ENCODE assay signal across 34 cellular contexts in the genomic region with DNA sequence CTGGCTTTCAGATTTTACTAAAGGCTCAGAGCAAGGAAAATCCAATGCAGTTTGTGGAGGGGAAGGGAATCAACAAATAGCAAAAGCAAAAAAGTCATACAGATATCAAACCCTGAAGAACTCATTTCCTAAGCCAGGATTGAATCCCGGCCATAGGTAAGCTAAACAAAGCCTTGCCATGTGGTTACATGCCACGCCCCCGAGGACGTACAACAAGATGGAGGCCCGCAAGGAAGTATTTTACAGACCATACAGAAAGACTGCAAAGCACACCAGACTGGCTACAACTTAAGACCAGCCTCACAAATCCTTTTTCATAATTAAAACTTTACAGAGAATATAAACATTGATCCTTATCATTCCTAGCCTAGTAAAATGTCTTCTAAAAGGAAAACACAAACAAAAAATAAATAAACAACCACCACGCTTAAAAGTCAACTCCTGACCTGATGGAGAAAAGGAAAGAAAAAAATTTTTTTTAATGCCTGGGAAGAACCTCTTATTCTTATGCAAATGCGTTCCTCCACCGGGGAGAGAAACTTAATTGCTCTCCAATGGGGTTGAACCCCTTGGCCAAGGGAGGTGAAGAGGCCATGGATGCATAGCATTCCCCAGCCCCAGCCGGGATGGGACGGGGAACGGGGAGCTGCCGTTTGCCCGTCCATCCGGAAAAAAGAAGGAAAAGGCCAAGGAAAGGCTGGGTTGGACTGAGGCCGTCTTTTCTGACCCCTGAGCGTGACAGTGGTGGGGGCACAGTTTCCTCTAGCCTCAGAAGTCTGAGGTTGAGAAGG. TPM values are rescaled to one million over a fixed set of nuclear protein-coding genes. Genes with fewer than 3 reads are reported as not detected.
DNase-seq lines count a peak whose midpoint lies in the region; ATAC-seq and TF ChIP-seq lines count a peak whose summit lies in the region.
"Had no signal": no experiment of that assay in that cellular context is flagged by ENCODE, and none has a peak within 500 bp of the region (broad histone marks: within the 10 kb centered on the region; RNA-seq: fewer than 3 reads in every experiment).

No MANE protein-coding gene starts in this region.

- H3K36me3 Mint-ChIP-seq in neural progenitor cell = peaks cover 3% of the 10 kb centered on the region

- H3K79me2 ChIP-seq in neural progenitor cell (ENCODE audit: low read depth) = no peaks in the 10 kb centered on the region

- no peaks in the 10 kb centered on the region for H4K20me1 ChIP-seq in neural progenitor cell (ENCODE audit: low read depth)

- peak overlapping the region; percentile 32 for H2AFZ ChIP-seq in neural progenitor cell (replicated peaks)

- peak overlapping the region; percentile 100 for H3K27ac Mint-ChIP-seq in neural progenitor cell
- H3K27ac Mint-ChIP-seq: activated naive CD8-positive, alpha-beta T cell treated with anti-CD3 and anti-CD28 coated beads, Interleukin-2, amount 10 ng/mL, durations not matched to agents 7 days and 5 days; natural killer cell had no signal

- no peak for ATAC-seq in left ventricle myocardium superior
- no peak for ATAC-seq in HG02759 (IDR thresholded peaks at IDR 0.05; ENCODE audit: unreplicated experiment)
- ATAC-seq: mucosa of descending colon, natural killer cell, upper lobe of right lung had no signal

- no peak for TF ChIP-seq CTCF in neural progenitor cell (IDR thresholded peaks at IDR 0.05)

- H3K9me3 Mint-ChIP-seq in neural progenitor cell = no peaks in the 10 kb centered on the region
- H3K9me3 Mint-ChIP-seq: natural killer cell had no signal

- peaks cover 5% of the 10 kb centered on the region for H3F3A ChIP-seq in neural progenitor cell (ENCODE audit: low read depth)

- H3K27me3 ChIP-seq in HUES48 (ENCODE audit: control insufficient read depth, insufficient read depth, low read length) (no peaks in the 10 kb centered on the region), NT2/D1 (ENCODE audit: insufficient read depth, insufficient read length) (no peaks in the 10 kb centered on the region), iPS DF 6.9 (ENCODE audit: control insufficient read depth, insufficient read depth, low read length) (no peaks in the 10 kb centered on the region), neural progenitor cell (no peaks in the 10 kb centered on the region)
- H3K27me3 ChIP-seq: ascending aorta, ovary, Peyer's patch, upper lobe of right lung had no signal

- peaks cover 31% of the 10 kb centered on the region for H3K4me1 Mint-ChIP-seq in neural progenitor cell
- H3K4me1 Mint-ChIP-seq: activated naive CD8-positive, alpha-beta T cell treated with anti-CD3 and anti-CD28 coated beads, Interleukin-2, amount 10 ng/mL, durations not matched to agents 7 days and 5 days; natural killer cell had no signal

- DNase-seq in NT2/D1 (ENCODE audit: low read depth, low spot score) (peak; percentile 91), iPS DF 6.9 (ENCODE audit: low read depth, low spot score) (peak; percentile 54), neural progenitor cell (ENCODE audit: low spot score) (peak; percentile 63), pons (ENCODE audit: low spot score) (no peak), left ventricle myocardium superior (no peak), activated T-cell treated with anti-CD3 and anti-CD28 coated beads for 4 hours (no peak)
- DNase-seq: activated CD4-positive, alpha-beta T cell treated with anti-CD3 and anti-CD28 coated beads for 4 hours; activated effector memory CD4-positive, alpha-beta T cell treated with anti-CD3 and anti-CD28 coated beads, Interleukin-2, amount 50 U/mL, for 16 hours; activated naive CD8-positive, alpha-beta T cell treated with anti-CD3 and anti-CD28 coated beads, Interleukin-2, amount 10 ng/mL, durations not matched to agents 7 days and 5 days; activated T-cell treated with anti-CD3 and anti-CD28 coated beads, Interleukin-2, amount 50 U/mL, for 1 hour; CD8-positive, alpha-beta memory T cell; DMS153; effector memory CD4-positive, alpha-beta T cell; erythroblast; mucosa of descending colon; natural killer cell; NCI-H1048; NCI-H187; NCI-H526 treated with DMSO at 0.1 percent for 48 hours; ovary; Peyer's patch; retina; SIG-M5; small intestine; stimulated activated naive CD4-positive, alpha-beta T cell; SW 1271; T1000; upper lobe of right lung had no signal

- H3K4me3 ChIP-seq in HUES48 (ENCODE audit: low read depth, low read length) (peak overlapping the region; percentile 51), NT2/D1 (ENCODE audit: insufficient read length, low read depth) (peak overlapping the region; percentile 39), iPS DF 6.9 (ENCODE audit: low read length) (no peak overlapping the region), neural progenitor cell (no peak overlapping the region)
- H3K4me3 ChIP-seq: ascending aorta, coronary artery, lung, mucosa of descending colon, ovary, Peyer's patch, upper lobe of right lung had no signal

- H3K9me3 ChIP-seq in HUES48 (ENCODE audit: control insufficient read depth, insufficient read depth, low read length) (0 out of 2 replicates have a peak, but pooled peaks cover 5% of the 10 kb centered on the region), NT2/D1 (ENCODE audit: insufficient read depth, low read length) (peaks cover 15% of the 10 kb centered on the region; the same call in 1 of the 2 replicates), iPS DF 6.9 (ENCODE audit: control insufficient read depth, insufficient read depth, low read length) (no peaks in the 10 kb centered on the region), neural progenitor cell (ENCODE audit: low read depth) (no peaks in the 10 kb centered on the region)
- H3K9me3 ChIP-seq: ascending aorta, ovary, Peyer's patch, upper lobe of right lung had no signal

- peak overlapping the region; percentile 39 for H3K4me2 ChIP-seq in neural progenitor cell

- H3K27ac ChIP-seq in HUES48 (ENCODE audit: low read depth, low read length) (peak overlapping the region; percentile 93), iPS DF 6.9 (ENCODE audit: low read length) (no peak overlapping the region), neural progenitor cell (peak overlapping the region; percentile 55)
- H3K27ac ChIP-seq: ascending aorta, coronary artery, ovary, Peyer's patch, upper lobe of right lung, VCaP had no signal

- no CpG with 5 or more reads among the region's 16 CpGs for WGBS in iPS DF 6.9 (ENCODE audit: insufficient coverage, insufficient read length)

- H3K9ac ChIP-seq in HUES48 (ENCODE audit: low read depth, low read length) (peak overlapping the region; percentile 71), NT2/D1 (ENCODE audit: insufficient read length, low read depth) (peak overlapping the region; percentile 72), neural progenitor cell (no peak overlapping the region)

- intact Hi-C loops in left ventricle myocardium superior (cut with micrococcal nuclease) = no loop called here

- H3K4me1 ChIP-seq in HUES48 (ENCODE audit: control insufficient read depth, insufficient read depth, low read length) (0 out of 2 replicates have a peak, but pooled peaks cover 16% of the 10 kb centered on the region), NT2/D1 (ENCODE audit: insufficient read depth, insufficient read length) (no peaks in the 10 kb centered on the region), iPS DF 6.9 (ENCODE audit: control insufficient read depth, insufficient read depth, low read length) (no peaks in the 10 kb centered on the region; the same call in 1 of the 2 replicates), neural progenitor cell (peaks cover 3% of the 10 kb centered on the region)
- H3K4me1 ChIP-seq: ascending aorta, Peyer's patch, upper lobe of right lung had no signal

- H3K4me3 Mint-ChIP-seq in neural progenitor cell = peak overlapping the region; percentile 82
- H3K4me3 Mint-ChIP-seq: activated naive CD8-positive, alpha-beta T cell treated with anti-CD3 and anti-CD28 coated beads, Interleukin-2, amount 10 ng/mL, durations not matched to agents 7 days and 5 days; CD8-positive, alpha-beta memory T cell; natural killer cell had no signal

- H3K27me3 Mint-ChIP-seq in neural progenitor cell (ENCODE audit: insufficient read depth, low read depth) = peaks cover 6% of the 10 kb centered on the region
- H3K27me3 Mint-ChIP-seq: activated naive CD8-positive, alpha-beta T cell treated with anti-CD3 and anti-CD28 coated beads, Interleukin-2, amount 10 ng/mL, durations not matched to agents 7 days and 5 days; CD8-positive, alpha-beta memory T cell had no signal

- no peaks in the 10 kb centered on the region for H3K36me3 ChIP-seq in HUES48 (ENCODE audit: control insufficient read depth, insufficient read depth, low read length)
- peaks cover 16% of the 10 kb centered on the region for H3K36me3 ChIP-seq in NT2/D1 (ENCODE audit: insufficient read depth, insufficient read length, low read length)
- no peaks in the 10 kb centered on the region for H3K36me3 ChIP-seq in iPS DF 6.9 (ENCODE audit: control insufficient read depth, insufficient read depth, low read length)
- H3K36me3 ChIP-seq in neural progenitor cell = no peaks in the 10 kb centered on the region
- H3K36me3 ChIP-seq: ascending aorta, ovary, Peyer's patch, upper lobe of right lung had no signal

RNA-seq across cellular contexts. Expression of gene IL1RAP, which starts 39.3 kb away (rescaled TPM):
- total RNA-seq in neural progenitor cell (ENCODE audit: low replicate concordance) (2.0 and 11.3 TPM in 2 replicates), left ventricle myocardium superior (6.1 TPM)

Comparison
In these comparisons a context has a peak if more than half of its experiments do, and no peak if none do; other contexts are left out.
1. H3K4me3 ChIP-seq: peak in HUES48 (single experiment) and NT2/D1 (single experiment); none in iPS DF 6.9 (single experiment) and neural progenitor cell (single experiment).
2. DNase-seq: peak in NT2/D1 (single experiment), iPS DF 6.9 (single experiment) and neural progenitor cell (single experiment); none in pons (single experiment), left ventricle myocardium superior (single experiment) and activated T-cell treated with anti-CD3 and anti-CD28 coated beads for 4 hours (single experiment).